In the genomic region with DNA sequence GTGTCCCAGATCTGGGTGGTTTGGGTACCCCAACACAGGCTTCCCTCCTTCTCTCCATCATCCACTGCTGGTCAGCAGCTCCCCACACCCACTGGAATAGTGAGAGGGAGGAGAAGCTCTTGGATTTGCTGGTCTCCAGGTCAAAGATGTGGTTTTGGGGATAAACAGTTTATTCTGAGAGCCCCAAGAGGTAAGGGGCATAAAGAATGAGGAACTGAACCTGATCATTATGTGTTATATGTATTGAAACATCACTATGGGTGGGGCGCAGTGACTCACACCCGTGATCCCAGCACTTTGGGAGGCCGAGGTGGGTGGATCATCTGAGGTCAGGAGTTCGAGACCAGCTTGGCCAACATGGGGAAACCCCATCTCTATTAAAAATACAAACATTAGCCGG, we compare ENCODE assay signal across 18 cellular contexts. TPM values are rescaled to one million over a fixed set of nuclear protein-coding genes. Genes with fewer than 3 reads are reported as not detected.
DNase-seq lines count a peak whose midpoint lies in the region; ATAC-seq and TF ChIP-seq lines count a peak whose summit lies in the region.
"Had no signal": no experiment of that assay in that cellular context is flagged by ENCODE, and none has a peak within 500 bp of the region (broad histone marks: within the 10 kb centered on the region; RNA-seq: fewer than 3 reads in every experiment).

No MANE protein-coding gene starts in this region.

- no peaks in the 10 kb centered on the region for H3K27me3 ChIP-seq in CD4-positive, CD25-positive, alpha-beta regulatory T cell (ENCODE audit: control insufficient read depth, insufficient read depth, low read length)
- H3K27me3 ChIP-seq: body of pancreas, suprapubic skin had no signal

- no peaks in the 10 kb centered on the region for H3K9me3 ChIP-seq in CD4-positive, CD25-positive, alpha-beta regulatory T cell (ENCODE audit: control insufficient read depth in 2 of 2, low read length in 2 of 2)
- H3K9me3 ChIP-seq: body of pancreas, Caco-2, suprapubic skin had no signal

- no peak for DNase-seq in CD4-positive, CD25-positive, alpha-beta regulatory T cell
- DNase-seq in GM12865 (ENCODE audit: low read depth) (peak; percentile 58), activated B cell treated with CpG ODN at 0.5 μM for 24 hours (peak; percentile 50), erythroblast (lab: John Stamatoyannopoulos, UW) (peak; percentile 26 to 46), posterior cingulate gyrus (no peak), NCI-H748 treated with DMSO at 0.1 percent for 48 hours (lab: John Stamatoyannopoulos, UW) (no peak), MCF 10A (ENCODE audit: unreplicated experiment) (no peak), kidney tubule cell (ENCODE audit: low spot score) (no peak)
- DNase-seq: body of pancreas, Caco-2, GM23248, hypothalamus, NCI-H1105, NCI-H524 treated with DMSO at 0.1 percent for 48 hours had no signal

- H3K27ac Mint-ChIP-seq in CD4-positive, CD25-positive, alpha-beta regulatory T cell = peak overlapping the region; percentile 85 to 93 (median 86)
- peak overlapping the region; percentile 98 for H3K27ac Mint-ChIP-seq in activated B cell treated with CpG ODN at 0.5 μM for 24 hours
- H3K27ac Mint-ChIP-seq in MCF 10A (ENCODE audit: low read depth, unreplicated experiment) = no peak overlapping the region

- POLR2A ChIA-PET in activated B cell treated with CpG ODN at 0.5 μM for 24 hours (lab: Charles Lee) (interaction anchor here (0.5 to 4.6 kb wide), 11 partner anchors 8 to 85 kb away, joined by 3 to 28 read pairs (median 4); a partner anchor contains a TSS), MCF 10A (lab: Yijun Ruan, JAX) (no interaction called here)

- no peaks in the 10 kb centered on the region for H3K27me3 Mint-ChIP-seq in CD4-positive, CD25-positive, alpha-beta regulatory T cell
- H3K27me3 Mint-ChIP-seq in activated B cell treated with CpG ODN at 0.5 μM for 24 hours (no peaks in the 10 kb centered on the region), MCF 10A (ENCODE audit: insufficient read depth, unreplicated experiment) (no peaks in the 10 kb centered on the region)

- H3K4me3 ChIP-seq in CD4-positive, CD25-positive, alpha-beta regulatory T cell (ENCODE audit: low read depth, low read length) = no peak overlapping the region
- H3K4me3 ChIP-seq in GM12865 (ENCODE audit: low read depth, low read length) = no peak overlapping the region
- H3K4me3 ChIP-seq: body of pancreas, GM23248, SK-N-MC, suprapubic skin had no signal

- CTCF ChIA-PET in activated B cell treated with CpG ODN at 0.5 μM for 24 hours (lab: Charles Lee) = interaction anchor here (0.6 to 2.0 kb wide), 5 partner anchors 10 to 79 kb away, joined by 3 to 17 read pairs (median 4); a partner anchor contains a TSS
- CTCF ChIA-PET in MCF 10A (lab: Yijun Ruan, JAX) = interaction anchor here (0.6 to 1.2 kb wide), 2 partner anchors 13 to 290 kb away, joined by 3 read pairs; no protein-coding TSS in a partner anchor

- TF ChIP-seq POLR2A in erythroblast (IDR thresholded peaks at IDR 0.05; ENCODE audit: low read length) = no peak

- H3K9me3 Mint-ChIP-seq in CD4-positive, CD25-positive, alpha-beta regulatory T cell = no peaks in the 10 kb centered on the region
- H3K9me3 Mint-ChIP-seq in activated B cell treated with CpG ODN at 0.5 μM for 24 hours (no peaks in the 10 kb centered on the region), MCF 10A (ENCODE audit: unreplicated experiment) (no peaks in the 10 kb centered on the region)

- peaks cover 59% of the 10 kb centered on the region for H3K4me1 ChIP-seq in CD4-positive, CD25-positive, alpha-beta regulatory T cell (ENCODE audit: control insufficient read depth, insufficient read depth, low read length, poor library complexity, severe bottlenecking)

- no TSS peak for BruUV-seq in MCF 10A (replicated peaks; lab: Mats Ljungman, UMichigan)

- peak overlapping the region; percentile 23 for H3K27ac ChIP-seq in CD4-positive, CD25-positive, alpha-beta regulatory T cell (ENCODE audit: insufficient read depth, low read length, poor library complexity, severe bottlenecking)
- H3K27ac ChIP-seq: body of pancreas, GM23248, SK-N-MC, suprapubic skin had no signal

- peaks cover 13% of the 10 kb centered on the region for H3K36me3 Mint-ChIP-seq in CD4-positive, CD25-positive, alpha-beta regulatory T cell
- H3K36me3 Mint-ChIP-seq in activated B cell treated with CpG ODN at 0.5 μM for 24 hours (ENCODE audit: low read depth) (peaks cover 6% of the 10 kb centered on the region), MCF 10A (ENCODE audit: insufficient read depth, unreplicated experiment) (no peaks in the 10 kb centered on the region)

- H3K4me1 Mint-ChIP-seq in CD4-positive, CD25-positive, alpha-beta regulatory T cell = peaks cover 14 to 67% (median 40%) of the 10 kb centered on the region in 4 donors
- H3K4me1 Mint-ChIP-seq in activated B cell treated with CpG ODN at 0.5 μM for 24 hours = peaks cover 80% of the 10 kb centered on the region
- peaks cover 3% of the 10 kb centered on the region for H3K4me1 Mint-ChIP-seq in MCF 10A (ENCODE audit: insufficient read depth, unreplicated experiment)

- TF ChIP-seq CTCF in GM12865 (IDR thresholded peaks at IDR 0.05; ENCODE audit: insufficient read depth, low read depth, low read length, missing control alignments) (no peak), activated B cell treated with CpG ODN at 0.5 μM for 24 hours (IDR thresholded peaks at IDR 0.05) (no peak), MCF 10A (IDR thresholded peaks at IDR 0.05; ENCODE audit: unreplicated experiment) (no peak)

- peak overlapping the region in 3 of 4 donors; percentile 50 to 71 (median 58) for H3K4me3 Mint-ChIP-seq in CD4-positive, CD25-positive, alpha-beta regulatory T cell
- H3K4me3 Mint-ChIP-seq in activated B cell treated with CpG ODN at 0.5 μM for 24 hours = peak overlapping the region; percentile 77
- H3K4me3 Mint-ChIP-seq in MCF 10A (ENCODE audit: unreplicated experiment) = no peak overlapping the region

- no peak for ATAC-seq in CD4-positive, CD25-positive, alpha-beta regulatory T cell (ENCODE audit: low read depth in 2 of 2)
- peak; percentile 43 for ATAC-seq in activated B cell treated with CpG ODN at 0.5 μM for 24 hours (ENCODE audit: low read depth)
- ATAC-seq: body of pancreas had no signal

- intact Hi-C loops in activated B cell treated with CpG ODN at 0.5 μM for 24 hours (cut with micrococcal nuclease) (loop anchor here (10.0 kb wide), 1 partner anchor 471 kb away; a partner anchor contains a TSS), posterior cingulate gyrus (cut with DNase I) (loop anchor here (10.0 kb wide), 1 partner anchor 229 kb away; no protein-coding TSS in a partner anchor), MCF 10A (cut with micrococcal nuclease) (no loop called here)

- no peaks in the 10 kb centered on the region for H3K36me3 ChIP-seq in CD4-positive, CD25-positive, alpha-beta regulatory T cell (ENCODE audit: control insufficient read depth, insufficient read depth, low read length)
- H3K36me3 ChIP-seq: suprapubic skin had no signal

RNA-seq across cellular contexts. Expression of a gene that starts 3.9 kb away (rescaled TPM):
- 52.4 TPM for total RNA-seq in CD4-positive, CD25-positive, alpha-beta regulatory T cell
- 10 to 100 TPM; 52.2 to 70.0 (median 63.4) TPM for polyA plus RNA-seq in CD4-positive, CD25-positive, alpha-beta regulatory T cell
- total RNA-seq in activated B cell treated with CpG ODN at 0.5 μM for 24 hours = 10.5 and 13.8 TPM in 2 replicates
- not detected in 2 replicates for total RNA-seq in MCF 10A (2022)
- total RNA-seq: Caco-2, GM23248 had no signal
- polyA plus RNA-seq: GM23248 had no signal

RNA-seq across cellular contexts. Expression of a gene that starts 15.1 kb away (rescaled TPM):
- total RNA-seq in CD4-positive, CD25-positive, alpha-beta regulatory T cell = 0.44 TPM
- under 1 TPM in 1 of 4 donors, not detected in 3; 0.19 TPM for polyA plus RNA-seq in CD4-positive, CD25-positive, alpha-beta regulatory T cell
- 0.29 and 0.38 TPM in 2 replicates for total RNA-seq in activated B cell treated with CpG ODN at 0.5 μM for 24 hours
- total RNA-seq in MCF 10A (2022) = not detected in 2 replicates
- total RNA-seq: body of pancreas, Caco-2, endothelial cell of umbilical vein, GM23248, suprapubic skin had no signal
- polyA plus RNA-seq: GM23248 had no signal

RNA-seq across cellular contexts. Expression of a gene that starts 20.3 kb away (rescaled TPM):
- total RNA-seq in CD4-positive, CD25-positive, alpha-beta regulatory T cell = not detected
- not detected for polyA plus RNA-seq in CD4-positive, CD25-positive, alpha-beta regulatory T cell
- total RNA-seq in activated B cell treated with CpG ODN at 0.5 μM for 24 hours (not detected in 2 replicates), MCF 10A (2022) (not detected in 2 replicates)
- total RNA-seq: body of pancreas, Caco-2, endothelial cell of umbilical vein, GM23248, mesenteric fat pad, suprapubic skin had no signal
- polyA plus RNA-seq: endothelial cell of umbilical vein, GM23248 had no signal

RNA-seq across cellular contexts. Expression of a gene that starts 27.0 kb away (rescaled TPM):
- total RNA-seq in CD4-positive, CD25-positive, alpha-beta regulatory T cell = 30.4 TPM
- 1 to 10 TPM; 5.0 to 6.4 (median 5.8) TPM for polyA plus RNA-seq in CD4-positive, CD25-positive, alpha-beta regulatory T cell
- total RNA-seq in activated B cell treated with CpG ODN at 0.5 μM for 24 hours (24.6 and 37.9 TPM in 2 replicates), MCF 10A (2022) (107 TPM in 2 replicates)

RNA-seq across cellular contexts. Expression of a gene that starts 27.6 kb away (rescaled TPM):
- 14.9 TPM for total RNA-seq in CD4-positive, CD25-positive, alpha-beta regulatory T cell
- polyA plus RNA-seq in CD4-positive, CD25-positive, alpha-beta regulatory T cell = 10 to 100 TPM; 48.0 to 68.2 (median 63.9) TPM
- total RNA-seq in activated B cell treated with CpG ODN at 0.5 μM for 24 hours (19.2 and 19.7 TPM in 2 replicates), MCF 10A (2022) (9.3 and 11.7 TPM in 2 replicates)

Comparison
In these comparisons a context has a peak if more than half of its experiments do, and no peak if none do; other contexts are left out.
1. DNase-seq: peak in GM12865 (single experiment), activated B cell treated with CpG ODN at 0.5 μM for 24 hours (single experiment) and erythroblast (2 of 2); none in CD4-positive, CD25-positive, alpha-beta regulatory T cell (0 of 3), posterior cingulate gyrus (0 of 10), NCI-H748 treated with DMSO at 0.1 percent for 48 hours (single experiment), MCF 10A (single experiment) and kidney tubule cell (single experiment).
2. RNA of a gene that starts 3.9 kb away (total RNA-seq): 52.4 TPM in CD4-positive, CD25-positive, alpha-beta regulatory T cell (single experiment) and 10.5 to 13.8 TPM in activated B cell treated with CpG ODN at 0.5 μM for 24 hours; not detected in MCF 10A; every median in the first group is over 10 times any median in the second.